In genomic region chr1:152344463-152344862, GRCh38 we compare ENCODE assay signal across 35 cellular contexts. TPM values are rescaled to one million over a fixed set of nuclear protein-coding genes. Genes with fewer than 3 reads are reported as not detected.
"Had no signal": no experiment of that assay in that cellular context is flagged by ENCODE, and none has a peak within 500 bp of the region (broad histone marks: within the 10 kb centered on the region; RNA-seq: fewer than 3 reads in every experiment).

No MANE protein-coding gene starts in this region.

- H3K4me1 ChIP-seq: adrenal gland, breast epithelium, esophagus muscularis mucosa had no signal

- DNase-seq: activated B cell treated with CpG ODN at 0.5 μM for 24 hours; activated CD4-positive, alpha-beta T cell treated with anti-CD3 and anti-CD28 coated beads for 48 hours; activated CD4-positive, alpha-beta T cell treated with anti-CD3 and anti-CD28 coated beads, Interleukin-2, amount 50 U/mL, for 1 hour; activated CD4-positive, alpha-beta T cell treated with anti-CD3 and anti-CD28 coated beads, Interleukin-2, amount 50 U/mL, for 48 hours; activated CD8-positive, alpha-beta memory T cell treated with anti-CD3 and anti-CD28 coated beads for 24 hours; activated CD8-positive, alpha-beta T cell treated with anti-CD3 and anti-CD28 coated beads for 36 hours; activated effector memory CD4-positive, alpha-beta T cell treated with anti-CD3 and anti-CD28 coated beads, Interleukin-2, amount 50 U/mL, for 16 hours; activated naive CD4-positive, alpha-beta T cell treated with anti-CD3 and anti-CD28 coated beads for 36 hours; activated naive CD8-positive, alpha-beta T cell treated with anti-CD3 and anti-CD28 coated beads for 36 hours; activated naive CD8-positive, alpha-beta T cell treated with anti-CD3 and anti-CD28 coated beads, Interleukin-2, amount 50 U/mL, for 24 hours; activated T-cell treated with anti-CD3 and anti-CD28 coated beads, Interleukin-2, amount 50 U/mL, for 4 hours; adrenal gland; amygdala; aorta; cortex of kidney; dermis blood vessel endothelial cell; effector CD4-positive, alpha-beta T cell; effector memory CD8-positive, alpha-beta T cell; foreskin melanocyte; head of caudate nucleus; T-helper 1 cell; T-helper 17 cell; T1000; WERI-Rb-1 had no signal

- H3K4me3 ChIP-seq: adrenal gland, breast epithelium, esophagus muscularis mucosa had no signal

- H3K27me3 ChIP-seq: adrenal gland, breast epithelium, esophagus muscularis mucosa had no signal

- H3K27ac Mint-ChIP-seq: activated B cell treated with CpG ODN at 0.5 μM for 24 hours; activated CD8-positive, alpha-beta T cell treated with anti-CD3 and anti-CD28 coated beads for 36 hours; activated naive CD4-positive, alpha-beta T cell treated with anti-CD3 and anti-CD28 coated beads for 36 hours; activated naive CD4-positive, alpha-beta T cell treated with anti-CD3 and anti-CD28 coated beads, Interleukin-2, amount 50 U/mL, for 24 hours; activated naive CD8-positive, alpha-beta T cell treated with anti-CD3 and anti-CD28 coated beads for 36 hours; activated naive CD8-positive, alpha-beta T cell treated with anti-CD3 and anti-CD28 coated beads, Interleukin-2, amount 50 U/mL, for 24 hours; activated T-helper 2 cell treated with anti-CD3 and anti-CD28 coated beads, Interferon-gamma antibody, Interleukin-2, Interleukin-4, amounts not matched to agents 10 μg/mL and 5 μg/mL and 100 μg/mL, durations not matched to agents 14 hours and 24 hours and 36 hours; brain; effector memory CD8-positive, alpha-beta T cell; T-helper 17 cell; T-helper 2 cell treated with Interferon-gamma antibody and Interleukin-4, amounts not matched to agents 5 μg/mL and 100 μg/mL, for 36 hours had no signal

- H3K27ac ChIP-seq: adrenal gland, breast epithelium, esophagus muscularis mucosa, WERI-Rb-1 had no signal

- ATAC-seq: activated CD4-positive, CD25-positive, alpha-beta regulatory T cell treated with anti-CD3 and anti-CD28 coated beads, Interleukin-2, amount 50 U/mL, for 24 hours; activated CD8-positive, alpha-beta T cell treated with anti-CD3 and anti-CD28 coated beads for 36 hours; activated naive CD8-positive, alpha-beta T cell treated with anti-CD3 and anti-CD28 coated beads, Interleukin-2, amount 50 U/mL, for 24 hours; activated T-cell treated with anti-CD3 and anti-CD28 coated beads, Interleukin-2, amount 50 U/mL, for 4 hours; effector memory CD8-positive, alpha-beta T cell; T-helper 17 cell had no signal

- H3K4me3 Mint-ChIP-seq: activated B cell treated with CpG ODN at 0.5 μM for 24 hours; activated CD8-positive, alpha-beta T cell treated with anti-CD3 and anti-CD28 coated beads for 36 hours; activated naive CD4-positive, alpha-beta T cell treated with anti-CD3 and anti-CD28 coated beads for 36 hours; activated naive CD4-positive, alpha-beta T cell treated with anti-CD3 and anti-CD28 coated beads, Interleukin-2, amount 50 U/mL, for 24 hours; activated naive CD8-positive, alpha-beta T cell treated with anti-CD3 and anti-CD28 coated beads for 36 hours; activated naive CD8-positive, alpha-beta T cell treated with anti-CD3 and anti-CD28 coated beads, Interleukin-2, amount 50 U/mL, for 24 hours; activated T-cell treated with anti-CD3 and anti-CD28 coated beads, Interleukin-2, amount 50 U/mL, for 4 hours; brain; central memory CD8-positive, alpha-beta T cell; effector memory CD8-positive, alpha-beta T cell; T-helper 17 cell; T-helper 2 cell treated with Interferon-gamma antibody and Interleukin-4, amounts not matched to agents 5 μg/mL and 100 μg/mL, for 36 hours had no signal

- H3K36me3 ChIP-seq: adrenal gland, breast epithelium, WERI-Rb-1 had no signal

- H3K27me3 Mint-ChIP-seq: brain had no signal

- H3K9me3 ChIP-seq: breast epithelium, esophagus muscularis mucosa had no signal

- H3K9me3 Mint-ChIP-seq: activated B cell treated with CpG ODN at 0.5 μM for 24 hours; activated CD8-positive, alpha-beta T cell treated with anti-CD3 and anti-CD28 coated beads for 36 hours; activated naive CD4-positive, alpha-beta T cell treated with anti-CD3 and anti-CD28 coated beads for 36 hours; activated naive CD4-positive, alpha-beta T cell treated with anti-CD3 and anti-CD28 coated beads, Interleukin-2, amount 50 U/mL, for 24 hours; activated naive CD8-positive, alpha-beta T cell treated with anti-CD3 and anti-CD28 coated beads for 36 hours; activated naive CD8-positive, alpha-beta T cell treated with anti-CD3 and anti-CD28 coated beads, Interleukin-2, amount 50 U/mL, for 24 hours; activated T-cell treated with anti-CD3 and anti-CD28 coated beads, Interleukin-2, amount 50 U/mL, for 4 hours; activated T-helper 2 cell treated with anti-CD3 and anti-CD28 coated beads, Interferon-gamma antibody, Interleukin-2, Interleukin-4, amounts not matched to agents 10 μg/mL and 5 μg/mL and 100 μg/mL, durations not matched to agents 14 hours and 24 hours and 36 hours; brain; central memory CD8-positive, alpha-beta T cell; effector memory CD8-positive, alpha-beta T cell; T-helper 2 cell treated with Interferon-gamma antibody and Interleukin-4, amounts not matched to agents 5 μg/mL and 100 μg/mL, for 36 hours had no signal

- H3K4me1 Mint-ChIP-seq: activated B cell treated with CpG ODN at 0.5 μM for 24 hours; activated naive CD4-positive, alpha-beta T cell treated with anti-CD3 and anti-CD28 coated beads, Interleukin-2, amount 50 U/mL, for 24 hours; brain; central memory CD8-positive, alpha-beta T cell; T-helper 17 cell had no signal

RNA-seq across cellular contexts. Expression of gene FLG2, which starts 15.3 kb away (rescaled TPM):
- total RNA-seq: activated B cell treated with CpG ODN at 0.5 μM for 24 hours; activated CD8-positive, alpha-beta T cell treated with anti-CD3 and anti-CD28 coated beads for 36 hours; activated naive CD4-positive, alpha-beta T cell treated with anti-CD3 and anti-CD28 coated beads for 36 hours; activated naive CD8-positive, alpha-beta T cell treated with anti-CD3 and anti-CD28 coated beads for 36 hours; activated T-cell treated with anti-CD3 and anti-CD28 coated beads, Interleukin-2, amount 50 U/mL, for 4 hours; activated T-helper 2 cell treated with anti-CD3 and anti-CD28 coated beads, Interferon-gamma antibody, Interleukin-2, Interleukin-4, amounts not matched to agents 10 μg/mL and 5 μg/mL and 100 μg/mL, durations not matched to agents 14 hours and 24 hours and 36 hours; adrenal gland; aorta; breast epithelium; cardiac septum; cerebellum; dermis blood vessel endothelial cell; epithelial cell of proximal tubule; esophagus muscularis mucosa; T-helper 17 cell had no signal
- polyA plus RNA-seq: adrenal gland, aorta had no signal

RNA-seq across cellular contexts. Expression of gene FLG, which starts 19.4 kb away (rescaled TPM):
- total RNA-seq: activated B cell treated with CpG ODN at 0.5 μM for 24 hours; activated CD8-positive, alpha-beta T cell treated with anti-CD3 and anti-CD28 coated beads for 36 hours; activated naive CD4-positive, alpha-beta T cell treated with anti-CD3 and anti-CD28 coated beads for 36 hours; activated naive CD8-positive, alpha-beta T cell treated with anti-CD3 and anti-CD28 coated beads for 36 hours; activated T-cell treated with anti-CD3 and anti-CD28 coated beads, Interleukin-2, amount 50 U/mL, for 4 hours; activated T-helper 2 cell treated with anti-CD3 and anti-CD28 coated beads, Interferon-gamma antibody, Interleukin-2, Interleukin-4, amounts not matched to agents 10 μg/mL and 5 μg/mL and 100 μg/mL, durations not matched to agents 14 hours and 24 hours and 36 hours; adrenal gland; breast epithelium; epithelial cell of proximal tubule; T-helper 17 cell had no signal
- polyA plus RNA-seq: adrenal gland had no signal
